Comparison of ENCODE assay signal across 16 cellular contexts in genomic region chr2:41927581-41928260, GRCh38.
DNase-seq lines count a peak whose midpoint lies in the region; ATAC-seq and TF ChIP-seq lines count a peak whose summit lies in the region.
"Had no signal": no experiment of that assay in that cellular context is flagged by ENCODE, and none has a peak within 500 bp of the region (broad histone marks: within the 10 kb centered on the region; RNA-seq: fewer than 3 reads in every experiment).

No MANE protein-coding gene starts in this region.

- in situ Hi-C loops in gastrocnemius medialis (cut with MboI; ENCODE audit: low sequenced_read_pairs in 4 of 4) = loop anchor here in 2 of 4 donors (5.0 to 10.0 kb wide), 2 partner anchors 73 to 125 kb away; no protein-coding TSS in a partner anchor

- no peaks in the 10 kb centered on the region for H3K36me3 Mint-ChIP-seq in Caco-2 (ENCODE audit: insufficient read depth, unreplicated experiment)

- peaks cover 9% of the 10 kb centered on the region for H3K9me3 Mint-ChIP-seq in Caco-2 (ENCODE audit: unreplicated experiment)
- H3K9me3 Mint-ChIP-seq: CD4-positive, alpha-beta T cell had no signal

- POLR2A ChIA-PET in Caco-2 (lab: Charles Lee) = no interaction called here

- H3K27ac ChIP-seq in ascending aorta (peak overlapping the region; percentile 60 to 64), left lung (peak overlapping the region; percentile 26 to 28), gastrocnemius medialis (peak overlapping the region; percentile 89 to 98 (median 98))
- H3K27ac ChIP-seq: neutrophil had no signal

- H3K9me3 ChIP-seq in Caco-2 (peaks cover 13% of the 10 kb centered on the region; the same call in 1 of the 2 replicates), ascending aorta (no peaks in the 10 kb centered on the region), left lung (peaks cover 0 to 5% of the 10 kb centered on the region in 2 donors), gastrocnemius medialis (no peaks in the 10 kb centered on the region)
- H3K9me3 ChIP-seq: neutrophil had no signal

- CTCF ChIA-PET in Caco-2 (lab: Charles Lee) = no interaction called here

- ATAC-seq in left lung = no peak
- no peak for ATAC-seq in gastrocnemius medialis
- ATAC-seq in GM21576 (IDR thresholded peaks at IDR 0.05; ENCODE audit: unreplicated experiment) = no peak
- no peak for ATAC-seq in GM18861 (IDR thresholded peaks at IDR 0.05; ENCODE audit: unreplicated experiment)
- no peak for ATAC-seq in GM21423 (IDR thresholded peaks at IDR 0.05; ENCODE audit: unreplicated experiment)

- intact Hi-C loops in Caco-2 (cut with micrococcal nuclease; ENCODE audit: unreplicated experiment) = no loop called here
- intact Hi-C loops in ascending aorta (cut with DNase I) = loop anchor here (5.0 kb wide), 1 partner anchor 55 kb away; no protein-coding TSS in a partner anchor
- intact Hi-C loops in left lung (cut with DNase I) = no loop called here
- intact Hi-C loops in gastrocnemius medialis (cut with DNase I; ENCODE audit: low total_unique reads) = loop anchor here (5.0 kb wide), 1 partner anchor 435 kb away; the partner anchor contains the start of gene COX7A2L

- H3K4me1 Mint-ChIP-seq in Caco-2 (ENCODE audit: low read depth, unreplicated experiment) = peaks cover 23% of the 10 kb centered on the region

- H3K27me3 Mint-ChIP-seq in Caco-2 (ENCODE audit: insufficient read depth, unreplicated experiment) = no peaks in the 10 kb centered on the region

- H3K4me3 ChIP-seq in Caco-2 (ENCODE audit: low read depth, low read length) = no peak overlapping the region
- H3K4me3 ChIP-seq in ascending aorta = no peak overlapping the region
- no peak overlapping the region for H3K4me3 ChIP-seq in left lung
- H3K4me3 ChIP-seq in gastrocnemius medialis = no peak overlapping the region
- H3K4me3 ChIP-seq: skin epidermis had no signal

- H3K27me3 ChIP-seq in Caco-2 (replicated peaks; ENCODE audit: control insufficient read depth, insufficient read depth, low read length) (no peaks in the 10 kb centered on the region), ascending aorta (no peaks in the 10 kb centered on the region), left lung (no peaks in the 10 kb centered on the region), gastrocnemius medialis (no peaks in the 10 kb centered on the region)
- H3K27me3 ChIP-seq: neutrophil had no signal

- H3K27ac Mint-ChIP-seq in Caco-2 (ENCODE audit: unreplicated experiment) = peak overlapping the region; percentile 48
- H3K27ac Mint-ChIP-seq: CD4-positive, alpha-beta T cell had no signal

- no peak for TF ChIP-seq POLR2A in gastrocnemius medialis (IDR thresholded peaks at IDR 0.05)

- no peak for TF ChIP-seq CTCF in Caco-2 (IDR thresholded peaks at IDR 0.05; ENCODE audit: insufficient read depth in 1 of 2, low read depth in 1 of 2, low read length in 1 of 2, severe bottlenecking in 1 of 2, unreplicated experiment in 1 of 2)
- TF ChIP-seq CTCF in ascending aorta (IDR thresholded peaks at IDR 0.05) = no peak
- no peak for TF ChIP-seq CTCF in left lung (IDR thresholded peaks at IDR 0.05)
- TF ChIP-seq CTCF in gastrocnemius medialis (IDR thresholded peaks at IDR 0.05 in 4 of 5, conservative IDR thresholded peaks at IDR 0.05 in 1 of 5) = no peak

- no TSS peak for BruUV-seq in Caco-2 (replicated peaks; lab: Mats Ljungman, UMichigan)

- DNase-seq in Caco-2 = no peak
- DNase-seq in ascending aorta (ENCODE audit: low spot score in 2 of 2) = peak in 1 of 2 donors; percentile 63
- DNase-seq in left lung = no peak
- peak in 1 of 2 donors; percentile 56 for DNase-seq in gastrocnemius medialis
- no peak for DNase-seq in cerebellar cortex (ENCODE audit: low spot score)
- DNase-seq: activated gamma-delta T cell; CD4-positive, alpha-beta T cell; dermis blood vessel endothelial cell; Kasumi-1; NCI-H1436; SHP77 treated with DMSO at 0.1 percent for 48 hours had no signal

- no peak overlapping the region for H3K4me3 Mint-ChIP-seq in Caco-2 (ENCODE audit: unreplicated experiment)
- H3K4me3 Mint-ChIP-seq: CD4-positive, alpha-beta T cell had no signal

- peaks cover 14% of the 10 kb centered on the region for H3K4me1 ChIP-seq in Caco-2
- H3K4me1 ChIP-seq in ascending aorta = peaks cover 0 to 22% of the 10 kb centered on the region in 2 donors
- H3K4me1 ChIP-seq in left lung = no peaks in the 10 kb centered on the region
- H3K4me1 ChIP-seq in gastrocnemius medialis = peaks cover 75 to 82% of the 10 kb centered on the region in 2 donors

- H3K36me3 ChIP-seq in Caco-2 (ENCODE audit: control insufficient read depth, insufficient read depth, low read length) = no peaks in the 10 kb centered on the region
- no peaks in the 10 kb centered on the region for H3K36me3 ChIP-seq in ascending aorta
- no peaks in the 10 kb centered on the region for H3K36me3 ChIP-seq in left lung
- H3K36me3 ChIP-seq in gastrocnemius medialis = no peaks in the 10 kb centered on the region
- H3K36me3 ChIP-seq: neutrophil had no signal

Comparison
In these comparisons a context has a peak if more than half of its experiments do, and no peak if none do; other contexts are left out.
1. H3K27ac ChIP-seq: peak in every context shown above with its lines; median percentile 98 in gastrocnemius medialis; 62 in ascending aorta; 27 in left lung.
2. intact Hi-C loops: an anchor here in ascending aorta (5.0 kb wide) and gastrocnemius medialis (5.0 kb wide); none called in Caco-2 and left lung.